In genomic region chr12:12546314-12546772, GRCh38 we compare ENCODE assay signal across 1 cellular context.
TF ChIP-seq lines count a peak whose summit lies in the region.

No MANE protein-coding gene starts in this region.

TF ChIP-seq in HepG2, 621 proteins besides CTCF, POLR2A, EP300 and RAD21 (continued from another document and continues in another):
- TF ChIP-seq ZNF503 (CRISPR knock-in tag; IDR thresholded peaks at IDR 0.05) (peak; percentile 95), KDM1A (CRISPR knock-in tag; IDR thresholded peaks at IDR 0.05) (peak; percentile 52; the same call in 1 of the 2 replicates), CAMTA2 (CRISPR knock-in tag; IDR thresholded peaks at IDR 0.05; ENCODE audit: borderline replicate concordance) (no peak), HCFC1 (IDR thresholded peaks at IDR 0.05; ENCODE audit: low read depth, low read length) (no peak), KMT2B (CRISPR knock-in tag; IDR thresholded peaks at IDR 0.05) (0 out of 2 replicates have a peak, but pooled peaks have one; percentile 23), RCOR2 (CRISPR knock-in tag; IDR thresholded peaks at IDR 0.05) (peak; percentile 91), USF2 (IDR thresholded peaks at IDR 0.05; ENCODE audit: low read depth, low read length) (no peak), USF2 (CRISPR knock-in tag; IDR thresholded peaks at IDR 0.05; ENCODE audit: borderline replicate concordance) (no peak), KLF13 (CRISPR knock-in tag; IDR thresholded peaks at IDR 0.05) (no peak), CCDC6 (CRISPR knock-in tag; IDR thresholded peaks at IDR 0.05) (no peak), ZNF598 (CRISPR knock-in tag; IDR thresholded peaks at IDR 0.05; ENCODE audit: borderline replicate concordance) (no peak), JUN (CRISPR knock-in tag; IDR thresholded peaks at IDR 0.05) (peak; percentile 72), NCOR1 (IDR thresholded peaks at IDR 0.05; ENCODE audit: borderline replicate concordance, low read length) (peak; percentile 87; the same call in 1 of the 2 replicates), ZNF230 (CRISPR knock-in tag; IDR thresholded peaks at IDR 0.05) (no peak), MXI1 (IDR thresholded peaks at IDR 0.05; ENCODE audit: borderline replicate concordance, low read depth, low read length) (peak; percentile 79; the same call in 2 of the 3 replicates), ONECUT2 (CRISPR knock-in tag; IDR thresholded peaks at IDR 0.05) (peak; percentile 70), MAFF (IDR thresholded peaks at IDR 0.05; ENCODE audit: low read depth, low read length) (0 out of 2 replicates have a peak, but pooled peaks have one; percentile 39), ZNF530 (CRISPR knock-in tag; IDR thresholded peaks at IDR 0.05; ENCODE audit: low read depth) (no peak), SKI (IDR thresholded peaks at IDR 0.05; ENCODE audit: partially characterized antibody) (peak; percentile 48), ZFAT (CRISPR knock-in tag; conservative IDR thresholded peaks at IDR 0.05) (no peak), ZNF576 (CRISPR knock-in tag; IDR thresholded peaks at IDR 0.05) (no peak), SRF (IDR thresholded peaks at IDR 0.05; ENCODE audit: low read depth, low read length) (peak; percentile 38; the same call in 1 of the 2 replicates), RBM22 (optimal IDR thresholded peaks at IDR 0.05; ENCODE audit: low read length) (peak; percentile 86), SMARCC2 (IDR thresholded peaks at IDR 0.05) (no peak), ZNF740 (CRISPR knock-in tag; IDR thresholded peaks at IDR 0.05) (0 out of 2 replicates have a peak, but pooled peaks have one; percentile 22), MYNN (CRISPR knock-in tag; IDR thresholded peaks at IDR 0.05; ENCODE audit: low read depth) (no peak), ZNF432 (CRISPR knock-in tag; IDR thresholded peaks at IDR 0.05; ENCODE audit: borderline replicate concordance) (no peak), REL (CRISPR knock-in tag; conservative IDR thresholded peaks at IDR 0.05) (no peak), ZNF781 (CRISPR knock-in tag; IDR thresholded peaks at IDR 0.05; ENCODE audit: borderline replicate concordance, not compliant biosample characterization) (no peak), ZNF878 (CRISPR knock-in tag; IDR thresholded peaks at IDR 0.05) (peak; percentile 76; the same call in 1 of the 2 replicates), MATR3 (CRISPR knock-in tag; IDR thresholded peaks at IDR 0.05) (no peak), ZSCAN29 (CRISPR knock-in tag; conservative IDR thresholded peaks at IDR 0.05) (peak; percentile 56; the same call in 1 of the 2 replicates), ZNF224 (CRISPR knock-in tag; IDR thresholded peaks at IDR 0.05) (no peak), ZNF782 (CRISPR knock-in tag; IDR thresholded peaks at IDR 0.05; ENCODE audit: borderline replicate concordance) (no peak), ZNF33A (CRISPR knock-in tag; IDR thresholded peaks at IDR 0.05; ENCODE audit: borderline replicate concordance) (no peak), ZNF691 (CRISPR knock-in tag; IDR thresholded peaks at IDR 0.05; ENCODE audit: borderline replicate concordance, low read depth) (no peak), ZBTB4 (CRISPR knock-in tag; IDR thresholded peaks at IDR 0.05; ENCODE audit: borderline replicate concordance) (no peak), KMT2A (CRISPR knock-in tag; IDR thresholded peaks at IDR 0.05) (peak; percentile 23; the same call in 1 of the 2 replicates), CSRNP1 (CRISPR knock-in tag; IDR thresholded peaks at IDR 0.05) (no peak), ZHX1 (CRISPR knock-in tag; IDR thresholded peaks at IDR 0.05; ENCODE audit: low read depth) (peak; percentile 77; the same call in 1 of the 2 replicates), FIP1L1 (IDR thresholded peaks at IDR 0.05; ENCODE audit: borderline replicate concordance, insufficient read depth, low read depth, low read length) (no peak), ZNF704 (CRISPR knock-in tag; IDR thresholded peaks at IDR 0.05; ENCODE audit: borderline replicate concordance) (no peak), ZNF747 (CRISPR knock-in tag; IDR thresholded peaks at IDR 0.05; ENCODE audit: borderline replicate concordance) (no peak), CEBPG (CRISPR knock-in tag; IDR thresholded peaks at IDR 0.05) (peak; percentile 87), ZBTB2 (CRISPR knock-in tag; IDR thresholded peaks at IDR 0.05; ENCODE audit: low read depth) (no peak), ZNF124 (CRISPR knock-in tag; IDR thresholded peaks at IDR 0.05) (peak; percentile 73; the same call in 1 of the 2 replicates), ZSCAN20 (CRISPR knock-in tag; IDR thresholded peaks at IDR 0.05; ENCODE audit: borderline replicate concordance) (no peak), YEATS2 (CRISPR knock-in tag; IDR thresholded peaks at IDR 0.05; ENCODE audit: borderline replicate concordance) (no peak), ZNF234 (CRISPR knock-in tag; conservative IDR thresholded peaks at IDR 0.05) (no peak), PBX3 (CRISPR knock-in tag; IDR thresholded peaks at IDR 0.05; ENCODE audit: borderline replicate concordance) (no peak), PAWR (CRISPR knock-in tag; IDR thresholded peaks at IDR 0.05; ENCODE audit: borderline replicate concordance) (no peak)
